14 cellular contexts compared by ENCODE assay signal in genomic region chr10:84334806-84335205, GRCh38. TPM values are rescaled to one million over a fixed set of nuclear protein-coding genes. Genes with fewer than 3 reads are reported as not detected.
DNase-seq lines count a peak whose midpoint lies in the region; TF ChIP-seq lines count a peak whose summit lies in the region.
"Had no signal": no experiment of that assay in that cellular context is flagged by ENCODE, and none has a peak within 500 bp of the region (broad histone marks: within the 10 kb centered on the region; RNA-seq: fewer than 3 reads in every experiment).

No MANE protein-coding gene starts in this region.

- no peak overlapping the region for H3K14ac ChIP-seq in H9 (ENCODE audit: insufficient read depth, low read length)

- POLR2A ChIA-PET in CD8-positive, alpha-beta memory T cell (lab: Charles Lee) = interaction anchor here (0.8 to 1.2 kb wide), 2 partner anchors 7 to 196 kb away, joined by 3 read pairs; partner anchors contain the start of gene GHITM

- peak overlapping the region in 2 of 8 donors; percentile 83 to 95 for H3K27ac Mint-ChIP-seq in CD8-positive, alpha-beta memory T cell
- H3K27ac Mint-ChIP-seq in H9 = peak overlapping the region; percentile 4 to 88 (median 73); a peak in 4 of 7 replicates
- H3K27ac Mint-ChIP-seq in activated naive CD8-positive, alpha-beta T cell = peak overlapping the region; percentile 84
- H3K27ac Mint-ChIP-seq: HFFc6 had no signal

- H3K56ac ChIP-seq in H9 (ENCODE audit: insufficient read length, low read depth, low read length) = no peak overlapping the region

- peaks cover 72% of the 10 kb centered on the region for H3K4me1 ChIP-seq in CD8-positive, alpha-beta memory T cell (ENCODE audit: insufficient read depth, low read length)
- H3K4me1 ChIP-seq in H9 (ENCODE audit: insufficient read depth, low read length) (peaks cover 7% of the 10 kb centered on the region; the same call in 1 of the 2 replicates), mesodermal cell (ENCODE audit: control insufficient read depth, insufficient read depth, low read length, poor library complexity, severe bottlenecking) (peaks cover 53% of the 10 kb centered on the region)

- H3K36me3 ChIP-seq in CD8-positive, alpha-beta memory T cell (ENCODE audit: insufficient read depth, low read length) = no peaks in the 10 kb centered on the region
- peaks cover 8% of the 10 kb centered on the region for H3K36me3 ChIP-seq in mesodermal cell (ENCODE audit: control insufficient read depth, insufficient read depth, low read length)

- no peak for DNase-seq in CD8-positive, alpha-beta memory T cell
- DNase-seq in H9 (no peak), pons (ENCODE audit: low spot score) (no peak), head of caudate nucleus (no peak), middle frontal gyrus (ENCODE audit: extremely low spot score, low spot score) (no peak)
- DNase-seq: EL, foreskin melanocyte, HFFc6, NCI-H146, NCI-H69 had no signal

- intact Hi-C loops in head of caudate nucleus (cut with DNase I) = no loop called here

- peaks cover 23 to 48% (median 35%) of the 10 kb centered on the region in 3 donors for H3K4me1 Mint-ChIP-seq in CD8-positive, alpha-beta memory T cell
- H3K4me1 Mint-ChIP-seq in H9 = peaks cover 28 to 29% of the 10 kb centered on the region in 2 experiments
- H3K4me1 Mint-ChIP-seq in activated naive CD8-positive, alpha-beta T cell (ENCODE audit: low read depth) = peaks cover 29% of the 10 kb centered on the region

- no peak overlapping the region for H2AFZ ChIP-seq in H9 (ENCODE audit: low read length)

- H2BK120ac ChIP-seq in H9 (ENCODE audit: low read depth, low read length, poor library complexity, severe bottlenecking) = no peak overlapping the region

- no peak overlapping the region for H3K23ac ChIP-seq in H9 (ENCODE audit: insufficient read length, low read depth, low read length)

- no CpG with 5 or more reads among the region's 2 CpGs for WGBS in H9 (ENCODE audit: extremely low coverage, insufficient read length, low lambda C conversion rate)
- 83% methylated on average over 1 of the region's 2 CpGs; no CpG with 5 or more reads in 1 of the 2 experiments for WGBS in mesodermal cell (ENCODE audit: insufficient coverage in 2 of 2), 2 experiments

- CTCF ChIA-PET in CD8-positive, alpha-beta memory T cell (lab: Charles Lee) = interaction anchor here (0.7 to 3.5 kb wide), 9 partner anchors 10 to 206 kb away, joined by 3 to 28 read pairs (median 3); no protein-coding TSS in a partner anchor

- H3K79me1 ChIP-seq in H9 (ENCODE audit: insufficient read depth, low read depth, low read length, poor library complexity, severe bottlenecking) = peaks cover 3% of the 10 kb centered on the region

- no peak overlapping the region for H2BK12ac ChIP-seq in H9 (ENCODE audit: insufficient read length, low read depth, low read length)

- no peak overlapping the region for H3T11ph ChIP-seq in H9 (ENCODE audit: low read length)

- peaks cover 19% of the 10 kb centered on the region; the same call in 1 of the 2 replicates for H3K79me2 ChIP-seq in H9 (ENCODE audit: insufficient read depth, low read length)

- no peak overlapping the region for H4K5ac ChIP-seq in H9 (ENCODE audit: insufficient read length, low read depth, low read length)

- no peaks in the 10 kb centered on the region for H3K27me3 Mint-ChIP-seq in CD8-positive, alpha-beta memory T cell
- no peaks in the 10 kb centered on the region for H3K27me3 Mint-ChIP-seq in H9 (ENCODE audit: low read depth)
- no peaks in the 10 kb centered on the region for H3K27me3 Mint-ChIP-seq in activated naive CD8-positive, alpha-beta T cell

- H3K9me3 ChIP-seq in CD8-positive, alpha-beta memory T cell (ENCODE audit: low read length) = no peaks in the 10 kb centered on the region
- H3K9me3 ChIP-seq in H9 (ENCODE audit: control insufficient read depth, low read depth, low read length) (no peaks in the 10 kb centered on the region), mesodermal cell (ENCODE audit: control insufficient read depth, low read length) (no peaks in the 10 kb centered on the region)

- H2BK5ac ChIP-seq in H9 (ENCODE audit: insufficient read length, low read length) = no peak overlapping the region

- peak overlapping the region in 5 of 7 donors; percentile 7 to 70 (median 61) for H3K4me3 Mint-ChIP-seq in CD8-positive, alpha-beta memory T cell
- no peak overlapping the region for H3K4me3 Mint-ChIP-seq in H9
- peak overlapping the region; percentile 4 for H3K4me3 Mint-ChIP-seq in activated naive CD8-positive, alpha-beta T cell
- H3K4me3 Mint-ChIP-seq: HFFc6 had no signal

- H2BK20ac ChIP-seq in H9 (ENCODE audit: low read depth, low read length, poor library complexity, severe bottlenecking) = no peak overlapping the region

- no peak overlapping the region for H2AK5ac ChIP-seq in H9 (ENCODE audit: insufficient read length, low read length)

- no peaks in the 10 kb centered on the region for H3K23me2 ChIP-seq in H9 (ENCODE audit: insufficient read length, low read depth, low read length, poor library complexity, severe bottlenecking)

- H4K20me1 ChIP-seq in H9 (ENCODE audit: control insufficient read depth, insufficient read depth, insufficient read length) = no peaks in the 10 kb centered on the region

- TF ChIP-seq CTCF in H9 (conservative IDR thresholded peaks at IDR 0.05) = no peak

- H4K8ac ChIP-seq in H9 (replicated peaks; ENCODE audit: insufficient read length, low read depth, low read length) = no peak overlapping the region

- H3K18ac ChIP-seq in H9 (ENCODE audit: insufficient read length, low read depth, low read length) = no peak overlapping the region

- H3K9ac ChIP-seq in H9 (ENCODE audit: extremely low read depth, insufficient read length, low read length) = no peak overlapping the region

- H3K4me3 ChIP-seq in CD8-positive, alpha-beta memory T cell (ENCODE audit: low read length) = no peak overlapping the region
- no peak overlapping the region for H3K4me3 ChIP-seq in mesodermal cell (ENCODE audit: extremely low read depth, insufficient read depth, low read length, poor library complexity, severe bottlenecking)
- H3K4me3 ChIP-seq: GM12878 had no signal

- peaks cover 0 to 14% (median 3%) of the 10 kb centered on the region in 3 donors for H3K36me3 Mint-ChIP-seq in CD8-positive, alpha-beta memory T cell
- H3K36me3 Mint-ChIP-seq in H9 (ENCODE audit: insufficient read depth in 1 of 3, low read depth in 3 of 3) = no peaks in the 10 kb centered on the region
- peaks cover 2% of the 10 kb centered on the region for H3K36me3 Mint-ChIP-seq in activated naive CD8-positive, alpha-beta T cell

- no peak overlapping the region for H3K4ac ChIP-seq in H9 (ENCODE audit: low read depth, low read length)

- H4K91ac ChIP-seq in H9 (ENCODE audit: insufficient read length, low read depth, low read length) = no peak overlapping the region

- no peaks in the 10 kb centered on the region for H3K27me3 ChIP-seq in CD8-positive, alpha-beta memory T cell (ENCODE audit: insufficient read depth, low read length, poor library complexity, severe bottlenecking)
- no peaks in the 10 kb centered on the region for H3K27me3 ChIP-seq in H9 (ENCODE audit: insufficient read depth, low read length)

- no peak overlapping the region for H2BK15ac ChIP-seq in H9 (ENCODE audit: low read depth, low read length)

- no peak overlapping the region for H3K4me2 ChIP-seq in H9 (ENCODE audit: insufficient read depth, insufficient read length, low read length)

- no peaks in the 10 kb centered on the region for H3K9me3 Mint-ChIP-seq in CD8-positive, alpha-beta memory T cell
- H3K9me3 Mint-ChIP-seq in H9 = no peaks in the 10 kb centered on the region
- H3K9me3 Mint-ChIP-seq in activated naive CD8-positive, alpha-beta T cell (ENCODE audit: low read depth) = no peaks in the 10 kb centered on the region
- H3K9me3 Mint-ChIP-seq: HFFc6 had no signal

- peak overlapping the region; percentile 52 for H3K27ac ChIP-seq in CD8-positive, alpha-beta memory T cell (ENCODE audit: low read depth, low read length)
- H3K27ac ChIP-seq in H9 (ENCODE audit: insufficient read length, low read depth, low read length) (no peak overlapping the region), mesodermal cell (ENCODE audit: low read depth, low read length, severe bottlenecking) (peak overlapping the region; percentile 1)
- H3K27ac ChIP-seq: C4-2B had no signal

RNA-seq across cellular contexts. Expression of gene CCSER2, which starts 6.4 kb away (rescaled TPM):
- 10 to 100 TPM; 62.6 to 74.5 TPM for total RNA-seq in CD8-positive, alpha-beta memory T cell
- polyA plus RNA-seq in CD8-positive, alpha-beta memory T cell = 114 TPM
- 20.9 and 22.2 TPM in 2 replicates for total RNA-seq in H9 (2021)
- polyA plus RNA-seq in mesodermal cell (2013, experiment 1 of 2) = 54.0 TPM
- polyA plus RNA-seq in mesodermal cell (2013, experiment 2 of 2) = 58.1 TPM

Comparison
In these comparisons a context has a peak if more than half of its experiments do, and no peak if none do; other contexts are left out.
1. H3K4me3 Mint-ChIP-seq: peak in CD8-positive, alpha-beta memory T cell (5 of 7) and activated naive CD8-positive, alpha-beta T cell (single experiment); none in H9 (0 of 2).